1 cellular context compared by ENCODE assay signal in the genomic region with DNA sequence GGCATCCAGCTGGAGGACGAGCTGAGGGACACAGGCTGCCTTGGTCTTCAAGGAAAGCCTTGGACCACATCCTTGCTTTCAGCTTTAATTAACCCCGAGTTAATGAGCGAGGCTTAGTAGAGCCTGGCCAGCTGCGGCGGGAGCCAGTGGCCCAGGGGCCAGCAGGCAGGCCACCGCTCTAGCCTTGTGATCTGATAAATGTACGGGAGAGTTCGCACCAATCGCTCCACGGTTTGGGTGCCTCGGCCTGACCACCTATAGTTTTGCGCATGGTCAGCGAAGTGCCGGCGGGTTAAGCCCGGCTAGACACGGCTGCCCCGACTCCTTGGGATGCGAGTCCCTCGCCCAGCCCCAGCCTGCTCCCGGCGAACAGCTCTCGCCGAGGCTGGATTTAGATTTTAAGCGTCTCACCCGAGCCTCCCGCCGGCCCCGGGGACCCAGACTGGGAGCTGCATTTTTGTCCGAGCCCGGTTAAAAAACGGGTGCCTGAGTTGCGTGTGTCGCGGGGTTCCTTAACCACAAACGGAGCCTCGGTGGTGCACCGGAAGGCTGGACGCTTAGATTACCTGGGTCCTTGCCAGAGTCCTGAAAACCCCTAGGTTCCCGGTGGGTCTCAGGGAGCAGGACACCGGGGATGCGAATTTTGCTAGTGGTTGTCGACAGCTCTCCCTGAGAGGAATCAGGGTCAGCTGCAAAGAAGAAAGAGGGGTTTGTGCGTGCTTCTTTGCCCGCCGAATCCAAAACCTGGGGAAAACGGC.
TF ChIP-seq lines count a peak whose summit lies in the region.

No MANE protein-coding gene starts in this region.

TF ChIP-seq in IMR-90, 13 proteins besides CTCF, POLR2A, EP300 and RAD21:
- TF ChIP-seq FOS (IDR thresholded peaks at IDR 0.05; ENCODE audit: low read depth, low read length) (no peak), MAZ (IDR thresholded peaks at IDR 0.05; ENCODE audit: borderline replicate concordance, low read depth, low read length) (no peak), CEBPB (IDR thresholded peaks at IDR 0.05; ENCODE audit: low read depth, low read length) (no peak), NFE2L2 (IDR thresholded peaks at IDR 0.05; ENCODE audit: low read depth, low read length) (no peak), RCOR1 (IDR thresholded peaks at IDR 0.05; ENCODE audit: insufficient replicate concordance, low read length) (no peak), RFX5 (IDR thresholded peaks at IDR 0.05; ENCODE audit: low read depth, low read length) (no peak), BHLHE40 (IDR thresholded peaks at IDR 0.05; ENCODE audit: low read depth, low read length) (no peak), MXI1 (IDR thresholded peaks at IDR 0.05; ENCODE audit: borderline replicate concordance, low read depth, low read length) (no peak), SMC3 (IDR thresholded peaks at IDR 0.05; ENCODE audit: low read depth, low read length) (no peak), MAFK (IDR thresholded peaks at IDR 0.05; ENCODE audit: low read depth, low read length) (no peak), CHD1 (IDR thresholded peaks at IDR 0.05; ENCODE audit: low read depth, low read length) (no peak)
- TF ChIP-seq, protein P1, sequence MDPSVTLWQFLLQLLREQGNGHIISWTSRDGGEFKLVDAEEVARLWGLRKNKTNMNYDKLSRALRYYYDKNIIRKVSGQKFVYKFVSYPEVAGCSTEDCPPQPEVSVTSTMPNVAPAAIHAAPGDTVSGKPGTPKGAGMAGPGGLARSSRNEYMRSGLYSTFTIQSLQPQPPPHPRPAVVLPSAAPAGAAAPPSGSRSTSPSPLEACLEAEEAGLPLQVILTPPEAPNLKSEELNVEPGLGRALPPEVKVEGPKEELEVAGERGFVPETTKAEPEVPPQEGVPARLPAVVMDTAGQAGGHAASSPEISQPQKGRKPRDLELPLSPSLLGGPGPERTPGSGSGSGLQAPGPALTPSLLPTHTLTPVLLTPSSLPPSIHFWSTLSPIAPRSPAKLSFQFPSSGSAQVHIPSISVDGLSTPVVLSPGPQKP (IDR thresholded peaks at IDR 0.05; ENCODE audit: borderline replicate concordance, low read depth, low read length), result no peak
- TF ChIP-seq, protein P2, sequence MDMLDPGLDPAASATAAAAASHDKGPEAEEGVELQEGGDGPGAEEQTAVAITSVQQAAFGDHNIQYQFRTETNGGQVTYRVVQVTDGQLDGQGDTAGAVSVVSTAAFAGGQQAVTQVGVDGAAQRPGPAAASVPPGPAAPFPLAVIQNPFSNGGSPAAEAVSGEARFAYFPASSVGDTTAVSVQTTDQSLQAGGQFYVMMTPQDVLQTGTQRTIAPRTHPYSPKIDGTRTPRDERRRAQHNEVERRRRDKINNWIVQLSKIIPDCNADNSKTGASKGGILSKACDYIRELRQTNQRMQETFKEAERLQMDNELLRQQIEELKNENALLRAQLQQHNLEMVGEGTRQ (IDR thresholded peaks at IDR 0.05; ENCODE audit: low read depth, low read length), result no peak
